2 cellular contexts compared by ENCODE assay signal in the genomic region with DNA sequence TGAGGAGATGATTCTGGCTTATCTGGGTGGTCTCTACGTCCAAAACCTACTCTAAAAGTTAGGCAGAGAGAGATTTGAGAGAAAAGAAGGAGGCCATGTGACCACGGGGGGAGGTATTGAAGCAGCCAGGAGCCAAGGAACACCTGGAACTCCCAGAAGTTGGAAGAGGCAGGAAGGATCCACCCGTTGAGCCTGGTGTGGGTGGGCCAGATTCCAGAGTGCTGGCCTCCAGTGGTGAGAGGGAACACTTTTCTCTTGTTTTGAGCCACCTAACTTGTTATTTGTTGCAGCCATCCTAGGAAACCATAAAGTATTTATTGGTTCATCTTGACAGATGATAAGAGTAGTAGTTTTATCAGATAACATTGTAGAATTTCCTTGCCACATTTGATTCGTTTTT.
A peak's percentile ranks its signal among the peaks of the same experiment; 100 is the strongest.
TF ChIP-seq lines count a peak whose summit lies in the region.

No MANE protein-coding gene starts in this region.

TF ChIP-seq in GM23338, 12 proteins besides CTCF, POLR2A, EP300 and RAD21 (continued from another document):
- TF ChIP-seq, protein P1, sequence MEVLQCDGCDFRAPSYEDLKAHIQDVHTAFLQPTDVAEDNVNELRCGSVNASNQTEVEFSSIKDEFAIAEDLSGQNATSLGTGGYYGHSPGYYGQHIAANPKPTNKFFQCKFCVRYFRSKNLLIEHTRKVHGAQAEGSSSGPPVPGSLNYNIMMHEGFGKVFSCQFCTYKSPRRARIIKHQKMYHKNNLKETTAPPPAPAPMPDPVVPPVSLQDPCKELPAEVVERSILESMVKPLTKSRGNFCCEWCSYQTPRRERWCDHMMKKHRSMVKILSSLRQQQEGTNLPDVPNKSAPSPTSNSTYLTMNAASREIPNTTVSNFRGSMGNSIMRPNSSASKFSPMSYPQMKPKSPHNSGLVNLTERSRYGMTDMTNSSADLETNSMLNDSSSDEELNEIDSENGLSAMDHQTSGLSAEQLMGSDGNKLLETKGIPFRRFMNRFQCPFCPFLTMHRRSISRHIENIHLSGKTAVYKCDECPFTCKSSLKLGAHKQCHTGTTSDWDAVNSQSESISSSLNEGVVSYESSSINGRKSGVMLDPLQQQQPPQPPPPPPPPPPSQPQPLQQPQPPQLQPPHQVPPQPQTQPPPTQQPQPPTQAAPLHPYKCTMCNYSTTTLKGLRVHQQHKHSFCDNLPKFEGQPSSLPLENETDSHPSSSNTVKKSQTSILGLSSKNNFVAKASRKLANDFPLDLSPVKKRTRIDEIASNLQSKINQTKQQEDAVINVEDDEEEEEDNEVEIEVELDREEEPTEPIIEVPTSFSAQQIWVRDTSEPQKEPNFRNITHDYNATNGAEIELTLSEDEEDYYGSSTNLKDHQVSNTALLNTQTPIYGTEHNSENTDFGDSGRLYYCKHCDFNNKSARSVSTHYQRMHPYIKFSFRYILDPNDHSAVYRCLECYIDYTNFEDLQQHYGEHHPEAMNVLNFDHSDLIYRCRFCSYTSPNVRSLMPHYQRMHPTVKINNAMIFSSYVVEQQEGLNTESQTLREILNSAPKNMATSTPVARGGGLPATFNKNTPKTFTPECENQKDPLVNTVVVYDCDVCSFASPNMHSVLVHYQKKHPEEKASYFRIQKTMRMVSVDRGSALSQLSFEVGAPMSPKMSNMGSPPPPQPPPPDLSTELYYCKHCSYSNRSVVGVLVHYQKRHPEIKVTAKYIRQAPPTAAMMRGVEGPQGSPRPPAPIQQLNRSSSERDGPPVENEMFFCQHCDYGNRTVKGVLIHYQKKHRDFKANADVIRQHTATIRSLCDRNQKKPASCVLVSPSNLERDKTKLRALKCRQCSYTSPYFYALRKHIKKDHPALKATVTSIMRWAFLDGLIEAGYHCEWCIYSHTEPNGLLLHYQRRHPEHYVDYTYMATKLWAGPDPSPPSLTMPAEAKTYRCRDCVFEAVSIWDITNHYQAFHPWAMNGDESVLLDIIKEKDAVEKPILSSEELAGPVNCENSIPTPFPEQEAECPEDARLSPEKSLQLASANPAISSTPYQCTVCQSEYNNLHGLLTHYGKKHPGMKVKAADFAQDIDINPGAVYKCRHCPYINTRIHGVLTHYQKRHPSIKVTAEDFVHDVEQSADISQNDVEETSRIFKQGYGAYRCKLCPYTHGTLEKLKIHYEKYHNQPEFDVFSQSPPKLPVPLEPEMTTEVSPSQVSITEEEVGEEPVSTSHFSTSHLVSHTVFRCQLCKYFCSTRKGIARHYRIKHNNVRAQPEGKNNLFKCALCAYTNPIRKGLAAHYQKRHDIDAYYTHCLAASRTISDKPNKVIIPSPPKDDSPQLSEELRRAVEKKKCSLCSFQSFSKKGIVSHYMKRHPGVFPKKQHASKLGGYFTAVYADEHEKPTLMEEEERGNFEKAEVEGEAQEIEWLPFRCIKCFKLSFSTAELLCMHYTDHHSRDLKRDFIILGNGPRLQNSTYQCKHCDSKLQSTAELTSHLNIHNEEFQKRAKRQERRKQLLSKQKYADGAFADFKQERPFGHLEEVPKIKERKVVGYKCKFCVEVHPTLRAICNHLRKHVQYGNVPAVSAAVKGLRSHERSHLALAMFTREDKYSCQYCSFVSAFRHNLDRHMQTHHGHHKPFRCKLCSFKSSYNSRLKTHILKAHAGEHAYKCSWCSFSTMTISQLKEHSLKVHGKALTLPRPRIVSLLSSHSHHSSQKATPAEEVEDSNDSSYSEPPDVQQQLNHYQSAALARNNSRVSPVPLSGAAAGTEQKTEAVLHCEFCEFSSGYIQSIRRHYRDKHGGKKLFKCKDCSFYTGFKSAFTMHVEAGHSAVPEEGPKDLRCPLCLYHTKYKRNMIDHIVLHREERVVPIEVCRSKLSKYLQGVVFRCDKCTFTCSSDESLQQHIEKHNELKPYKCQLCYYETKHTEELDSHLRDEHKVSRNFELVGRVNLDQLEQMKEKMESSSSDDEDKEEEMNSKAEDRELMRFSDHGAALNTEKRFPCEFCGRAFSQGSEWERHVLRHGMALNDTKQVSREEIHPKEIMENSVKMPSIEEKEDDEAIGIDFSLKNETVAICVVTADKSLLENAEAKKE (CRISPR knock-in tag; IDR thresholded peaks at IDR 0.05) = 0 out of 2 replicates have a peak, but pooled peaks have one; percentile 4

TF ChIP-seq in HCT116, 20 proteins besides CTCF, POLR2A, EP300 and RAD21 (continued from another document):
- TF ChIP-seq, protein P2, sequence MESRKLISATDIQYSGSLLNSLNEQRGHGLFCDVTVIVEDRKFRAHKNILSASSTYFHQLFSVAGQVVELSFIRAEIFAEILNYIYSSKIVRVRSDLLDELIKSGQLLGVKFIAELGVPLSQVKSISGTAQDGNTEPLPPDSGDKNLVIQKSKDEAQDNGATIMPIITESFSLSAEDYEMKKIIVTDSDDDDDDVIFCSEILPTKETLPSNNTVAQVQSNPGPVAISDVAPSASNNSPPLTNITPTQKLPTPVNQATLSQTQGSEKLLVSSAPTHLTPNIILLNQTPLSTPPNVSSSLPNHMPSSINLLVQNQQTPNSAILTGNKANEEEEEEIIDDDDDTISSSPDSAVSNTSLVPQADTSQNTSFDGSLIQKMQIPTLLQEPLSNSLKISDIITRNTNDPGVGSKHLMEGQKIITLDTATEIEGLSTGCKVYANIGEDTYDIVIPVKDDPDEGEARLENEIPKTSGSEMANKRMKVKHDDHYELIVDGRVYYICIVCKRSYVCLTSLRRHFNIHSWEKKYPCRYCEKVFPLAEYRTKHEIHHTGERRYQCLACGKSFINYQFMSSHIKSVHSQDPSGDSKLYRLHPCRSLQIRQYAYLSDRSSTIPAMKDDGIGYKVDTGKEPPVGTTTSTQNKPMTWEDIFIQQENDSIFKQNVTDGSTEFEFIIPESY (IDR thresholded peaks at IDR 0.05; ENCODE audit: extremely low read depth, insufficient replicate concordance, low read length) = no peak
- TF ChIP-seq CEBPB (IDR thresholded peaks at IDR 0.05; ENCODE audit: low read depth) (no peak), SP1 (IDR thresholded peaks at IDR 0.05; ENCODE audit: low read depth) (no peak), EZH2phosphoT487 (IDR thresholded peaks at IDR 0.05; ENCODE audit: borderline replicate concordance) (no peak), JUND (IDR thresholded peaks at IDR 0.05) (no peak), SRF (IDR thresholded peaks at IDR 0.05; ENCODE audit: low read depth) (no peak), ZFX (IDR thresholded peaks at IDR 0.05) (no peak)
- TF ChIP-seq, protein P3, sequence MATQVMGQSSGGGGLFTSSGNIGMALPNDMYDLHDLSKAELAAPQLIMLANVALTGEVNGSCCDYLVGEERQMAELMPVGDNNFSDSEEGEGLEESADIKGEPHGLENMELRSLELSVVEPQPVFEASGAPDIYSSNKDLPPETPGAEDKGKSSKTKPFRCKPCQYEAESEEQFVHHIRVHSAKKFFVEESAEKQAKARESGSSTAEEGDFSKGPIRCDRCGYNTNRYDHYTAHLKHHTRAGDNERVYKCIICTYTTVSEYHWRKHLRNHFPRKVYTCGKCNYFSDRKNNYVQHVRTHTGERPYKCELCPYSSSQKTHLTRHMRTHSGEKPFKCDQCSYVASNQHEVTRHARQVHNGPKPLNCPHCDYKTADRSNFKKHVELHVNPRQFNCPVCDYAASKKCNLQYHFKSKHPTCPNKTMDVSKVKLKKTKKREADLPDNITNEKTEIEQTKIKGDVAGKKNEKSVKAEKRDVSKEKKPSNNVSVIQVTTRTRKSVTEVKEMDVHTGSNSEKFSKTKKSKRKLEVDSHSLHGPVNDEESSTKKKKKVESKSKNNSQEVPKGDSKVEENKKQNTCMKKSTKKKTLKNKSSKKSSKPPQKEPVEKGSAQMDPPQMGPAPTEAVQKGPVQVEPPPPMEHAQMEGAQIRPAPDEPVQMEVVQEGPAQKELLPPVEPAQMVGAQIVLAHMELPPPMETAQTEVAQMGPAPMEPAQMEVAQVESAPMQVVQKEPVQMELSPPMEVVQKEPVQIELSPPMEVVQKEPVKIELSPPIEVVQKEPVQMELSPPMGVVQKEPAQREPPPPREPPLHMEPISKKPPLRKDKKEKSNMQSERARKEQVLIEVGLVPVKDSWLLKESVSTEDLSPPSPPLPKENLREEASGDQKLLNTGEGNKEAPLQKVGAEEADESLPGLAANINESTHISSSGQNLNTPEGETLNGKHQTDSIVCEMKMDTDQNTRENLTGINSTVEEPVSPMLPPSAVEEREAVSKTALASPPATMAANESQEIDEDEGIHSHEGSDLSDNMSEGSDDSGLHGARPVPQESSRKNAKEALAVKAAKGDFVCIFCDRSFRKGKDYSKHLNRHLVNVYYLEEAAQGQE (IDR thresholded peaks at IDR 0.05; ENCODE audit: low read depth) = no peak
